Comparison of ENCODE assay signal across 19 cellular contexts in genomic region chr1:88888755-88889154, GRCh38. TPM values are rescaled to one million over a fixed set of nuclear protein-coding genes. Genes with fewer than 3 reads are reported as not detected.
DNase-seq lines count a peak whose midpoint lies in the region; ATAC-seq, FAIRE-seq and TF ChIP-seq lines count a peak whose summit lies in the region.
"Had no signal": no experiment of that assay in that cellular context is flagged by ENCODE, and none has a peak within 500 bp of the region (broad histone marks: within the 10 kb centered on the region; RNA-seq: fewer than 3 reads in every experiment).

No MANE protein-coding gene starts in this region.

- no peaks in the 10 kb centered on the region for H3K9me3 Mint-ChIP-seq in activated CD4-positive, alpha-beta T cell treated with anti-CD3 and anti-CD28 coated beads, Interleukin-2, amount 10 ng/mL, durations not matched to agents 24 days and 14 days
- H3K9me3 Mint-ChIP-seq in brain, result peaks cover 0 to 4% (median 3%) of the 10 kb centered on the region in 5 experiments
- no peaks in the 10 kb centered on the region for H3K9me3 Mint-ChIP-seq in osteocyte (ENCODE audit: unreplicated experiment)
- H3K9me3 Mint-ChIP-seq: neural progenitor cell had no signal

- peak overlapping the region; percentile 87; the same call in 1 of the 2 replicates for H3K4me2 ChIP-seq in OCI-LY1 (ENCODE audit: low read length)

- no peaks in the 10 kb centered on the region for H3F3A ChIP-seq in OCI-LY1 (ENCODE audit: insufficient read depth, low read length)

- peaks cover 34% of the 10 kb centered on the region for H3K36me3 Mint-ChIP-seq in activated CD4-positive, alpha-beta T cell treated with anti-CD3 and anti-CD28 coated beads, Interleukin-2, amount 10 ng/mL, durations not matched to agents 24 days and 14 days (ENCODE audit: low read depth)
- H3K36me3 Mint-ChIP-seq in brain (peaks cover 35% of the 10 kb centered on the region), osteocyte (ENCODE audit: unreplicated experiment) (peaks cover 10% of the 10 kb centered on the region)

- no peak overlapping the region for H3K9ac ChIP-seq in OCI-LY1 (ENCODE audit: low read length)
- H3K9ac ChIP-seq: neural progenitor cell had no signal

- no peak for TF ChIP-seq CTCF in OCI-LY1 (IDR thresholded peaks at IDR 0.05; ENCODE audit: low read length)
- TF ChIP-seq CTCF in brain (conservative IDR thresholded peaks at IDR 0.05), result no peak
- no peak for TF ChIP-seq CTCF in osteocyte (IDR thresholded peaks at IDR 0.05)

- H3K9me3 ChIP-seq in OCI-LY1 (ENCODE audit: low read length), result no peaks in the 10 kb centered on the region
- H3K9me3 ChIP-seq: A549, thyroid gland had no signal

- H3K4me3 Mint-ChIP-seq in activated CD4-positive, alpha-beta T cell treated with anti-CD3 and anti-CD28 coated beads, Interleukin-2, amount 10 ng/mL, durations not matched to agents 24 days and 14 days, result peak overlapping the region; percentile 67
- H3K4me3 Mint-ChIP-seq in brain, result peak overlapping the region; percentile 72 to 91 (median 74)
- peak overlapping the region; percentile 52 for H3K4me3 Mint-ChIP-seq in osteocyte (ENCODE audit: unreplicated experiment)

- no peak overlapping the region for H2AFZ ChIP-seq in OCI-LY1 (ENCODE audit: low read length)
- H2AFZ ChIP-seq: neural progenitor cell had no signal

- H3K9me2 ChIP-seq in OCI-LY1 (ENCODE audit: low read depth, low read length), result no peaks in the 10 kb centered on the region

- H3K4me1 ChIP-seq in OCI-LY1 (ENCODE audit: insufficient read depth, low read length, severe bottlenecking), result peaks cover 31% of the 10 kb centered on the region

- peaks cover 35% of the 10 kb centered on the region for H3K4me1 Mint-ChIP-seq in activated CD4-positive, alpha-beta T cell treated with anti-CD3 and anti-CD28 coated beads, Interleukin-2, amount 10 ng/mL, durations not matched to agents 24 days and 14 days
- H3K4me1 Mint-ChIP-seq in brain (peaks cover 44% of the 10 kb centered on the region), osteocyte (ENCODE audit: unreplicated experiment) (peaks cover 27% of the 10 kb centered on the region)

- H3K79me2 ChIP-seq in OCI-LY1 (ENCODE audit: insufficient read depth, low read length), result peaks cover 39% of the 10 kb centered on the region

- peak; percentile 60 for DNase-seq in activated CD4-positive, alpha-beta T cell treated with anti-CD3 and anti-CD28 coated beads, Interleukin-2, amount 10 ng/mL, durations not matched to agents 24 days and 14 days
- no peak for DNase-seq in activated CD4-positive, alpha-beta T cell treated with anti-CD3 and anti-CD28 coated beads for 4 hours
- no peak for DNase-seq in osteocyte (ENCODE audit: extremely low spot score, unreplicated experiment)
- no peak for DNase-seq in sciatic nerve (ENCODE audit: low spot score)
- DNase-seq in GM19239 (ENCODE audit: insufficient read length, low spot score), result no peak
- DNase-seq: DMS 273 treated with DMSO at 0.1 percent for 48 hours, head of caudate nucleus, NCI-H1436 treated with DMSO at 0.1 percent for 48 hours, thyroid gland had no signal

- intact Hi-C loops in activated CD4-positive, alpha-beta T cell treated with anti-CD3 and anti-CD28 coated beads, Interleukin-2, amount 10 ng/mL, durations not matched to agents 24 days and 14 days (cut with micrococcal nuclease), result no loop called here
- intact Hi-C loops in sciatic nerve (cut with DNase I), result no loop called here

- no peaks in the 10 kb centered on the region for H3K27me3 ChIP-seq in OCI-LY1 (ENCODE audit: insufficient read depth, low read length)
- H3K27me3 ChIP-seq: cardiac muscle cell, neural progenitor cell, thyroid gland had no signal

- no peak overlapping the region for H3K27ac ChIP-seq in OCI-LY1 (ENCODE audit: low read depth, low read length, poor library complexity, severe bottlenecking)
- H3K27ac ChIP-seq: A549, cardiac muscle cell, neural progenitor cell, skin epidermis, thyroid gland had no signal

- peaks cover 51% of the 10 kb centered on the region for H3K36me3 ChIP-seq in OCI-LY1 (ENCODE audit: insufficient read depth, low read length)

- H3K27ac Mint-ChIP-seq in activated CD4-positive, alpha-beta T cell treated with anti-CD3 and anti-CD28 coated beads, Interleukin-2, amount 10 ng/mL, durations not matched to agents 24 days and 14 days, result peak overlapping the region; percentile 31
- H3K27ac Mint-ChIP-seq in brain (peak overlapping the region in 3 of 5 experiments; percentile 3 to 56 (median 50)), osteocyte (ENCODE audit: unreplicated experiment) (no peak overlapping the region)
- H3K27ac Mint-ChIP-seq: neural progenitor cell had no signal

- no peaks in the 10 kb centered on the region; the same call in 1 of the 2 replicates for H4K20me1 ChIP-seq in OCI-LY1 (ENCODE audit: insufficient read depth, low read length)

- no peak overlapping the region for H3K4me3 ChIP-seq in OCI-LY1 (ENCODE audit: low read depth, low read length, poor library complexity, severe bottlenecking)
- H3K4me3 ChIP-seq: A549, cardiac muscle cell, neural progenitor cell, skin epidermis, thyroid gland had no signal

- FAIRE-seq in GM19239 (lab: Jason Lieb, UNC), result no peak
- FAIRE-seq: A549, TTC549 had no signal

- peaks cover 2% of the 10 kb centered on the region for H3K27me3 Mint-ChIP-seq in activated CD4-positive, alpha-beta T cell treated with anti-CD3 and anti-CD28 coated beads, Interleukin-2, amount 10 ng/mL, durations not matched to agents 24 days and 14 days
- H3K27me3 Mint-ChIP-seq in brain (peaks cover 6% of the 10 kb centered on the region), osteocyte (ENCODE audit: unreplicated experiment) (no peaks in the 10 kb centered on the region)

- ATAC-seq in sciatic nerve (no peak), HG02678 (IDR thresholded peaks at IDR 0.05; ENCODE audit: unreplicated experiment) (no peak)
- ATAC-seq: A549, left lobe of liver, Right ventricle myocardium inferior had no signal

RNA-seq across cellular contexts. Expression of gene GTF2B, which starts 2.6 kb away (rescaled TPM):
- total RNA-seq in activated CD4-positive, alpha-beta T cell treated with anti-CD3 and anti-CD28 coated beads, Interleukin-2, amount 10 ng/mL, durations not matched to agents 24 days and 14 days, result 41.2 and 42.2 TPM in 2 replicates
- polyA plus RNA-seq in brain (ENCODE audit: insufficient read depth, low read depth, low replicate concordance), result 23.7 TPM
- total RNA-seq in osteocyte, result 25.5 and 27.3 TPM in 2 replicates
- 21.8 TPM for total RNA-seq in sciatic nerve
